Comparison of ENCODE assay signal across 1 cellular context in genomic region chr5:124910354-124911016, GRCh38.
TF ChIP-seq lines count a peak whose summit lies in the region.

No MANE protein-coding gene starts in this region.

TF ChIP-seq in GM23338, 12 proteins besides CTCF, POLR2A, EP300 and RAD21:
- TF ChIP-seq, protein P1, sequence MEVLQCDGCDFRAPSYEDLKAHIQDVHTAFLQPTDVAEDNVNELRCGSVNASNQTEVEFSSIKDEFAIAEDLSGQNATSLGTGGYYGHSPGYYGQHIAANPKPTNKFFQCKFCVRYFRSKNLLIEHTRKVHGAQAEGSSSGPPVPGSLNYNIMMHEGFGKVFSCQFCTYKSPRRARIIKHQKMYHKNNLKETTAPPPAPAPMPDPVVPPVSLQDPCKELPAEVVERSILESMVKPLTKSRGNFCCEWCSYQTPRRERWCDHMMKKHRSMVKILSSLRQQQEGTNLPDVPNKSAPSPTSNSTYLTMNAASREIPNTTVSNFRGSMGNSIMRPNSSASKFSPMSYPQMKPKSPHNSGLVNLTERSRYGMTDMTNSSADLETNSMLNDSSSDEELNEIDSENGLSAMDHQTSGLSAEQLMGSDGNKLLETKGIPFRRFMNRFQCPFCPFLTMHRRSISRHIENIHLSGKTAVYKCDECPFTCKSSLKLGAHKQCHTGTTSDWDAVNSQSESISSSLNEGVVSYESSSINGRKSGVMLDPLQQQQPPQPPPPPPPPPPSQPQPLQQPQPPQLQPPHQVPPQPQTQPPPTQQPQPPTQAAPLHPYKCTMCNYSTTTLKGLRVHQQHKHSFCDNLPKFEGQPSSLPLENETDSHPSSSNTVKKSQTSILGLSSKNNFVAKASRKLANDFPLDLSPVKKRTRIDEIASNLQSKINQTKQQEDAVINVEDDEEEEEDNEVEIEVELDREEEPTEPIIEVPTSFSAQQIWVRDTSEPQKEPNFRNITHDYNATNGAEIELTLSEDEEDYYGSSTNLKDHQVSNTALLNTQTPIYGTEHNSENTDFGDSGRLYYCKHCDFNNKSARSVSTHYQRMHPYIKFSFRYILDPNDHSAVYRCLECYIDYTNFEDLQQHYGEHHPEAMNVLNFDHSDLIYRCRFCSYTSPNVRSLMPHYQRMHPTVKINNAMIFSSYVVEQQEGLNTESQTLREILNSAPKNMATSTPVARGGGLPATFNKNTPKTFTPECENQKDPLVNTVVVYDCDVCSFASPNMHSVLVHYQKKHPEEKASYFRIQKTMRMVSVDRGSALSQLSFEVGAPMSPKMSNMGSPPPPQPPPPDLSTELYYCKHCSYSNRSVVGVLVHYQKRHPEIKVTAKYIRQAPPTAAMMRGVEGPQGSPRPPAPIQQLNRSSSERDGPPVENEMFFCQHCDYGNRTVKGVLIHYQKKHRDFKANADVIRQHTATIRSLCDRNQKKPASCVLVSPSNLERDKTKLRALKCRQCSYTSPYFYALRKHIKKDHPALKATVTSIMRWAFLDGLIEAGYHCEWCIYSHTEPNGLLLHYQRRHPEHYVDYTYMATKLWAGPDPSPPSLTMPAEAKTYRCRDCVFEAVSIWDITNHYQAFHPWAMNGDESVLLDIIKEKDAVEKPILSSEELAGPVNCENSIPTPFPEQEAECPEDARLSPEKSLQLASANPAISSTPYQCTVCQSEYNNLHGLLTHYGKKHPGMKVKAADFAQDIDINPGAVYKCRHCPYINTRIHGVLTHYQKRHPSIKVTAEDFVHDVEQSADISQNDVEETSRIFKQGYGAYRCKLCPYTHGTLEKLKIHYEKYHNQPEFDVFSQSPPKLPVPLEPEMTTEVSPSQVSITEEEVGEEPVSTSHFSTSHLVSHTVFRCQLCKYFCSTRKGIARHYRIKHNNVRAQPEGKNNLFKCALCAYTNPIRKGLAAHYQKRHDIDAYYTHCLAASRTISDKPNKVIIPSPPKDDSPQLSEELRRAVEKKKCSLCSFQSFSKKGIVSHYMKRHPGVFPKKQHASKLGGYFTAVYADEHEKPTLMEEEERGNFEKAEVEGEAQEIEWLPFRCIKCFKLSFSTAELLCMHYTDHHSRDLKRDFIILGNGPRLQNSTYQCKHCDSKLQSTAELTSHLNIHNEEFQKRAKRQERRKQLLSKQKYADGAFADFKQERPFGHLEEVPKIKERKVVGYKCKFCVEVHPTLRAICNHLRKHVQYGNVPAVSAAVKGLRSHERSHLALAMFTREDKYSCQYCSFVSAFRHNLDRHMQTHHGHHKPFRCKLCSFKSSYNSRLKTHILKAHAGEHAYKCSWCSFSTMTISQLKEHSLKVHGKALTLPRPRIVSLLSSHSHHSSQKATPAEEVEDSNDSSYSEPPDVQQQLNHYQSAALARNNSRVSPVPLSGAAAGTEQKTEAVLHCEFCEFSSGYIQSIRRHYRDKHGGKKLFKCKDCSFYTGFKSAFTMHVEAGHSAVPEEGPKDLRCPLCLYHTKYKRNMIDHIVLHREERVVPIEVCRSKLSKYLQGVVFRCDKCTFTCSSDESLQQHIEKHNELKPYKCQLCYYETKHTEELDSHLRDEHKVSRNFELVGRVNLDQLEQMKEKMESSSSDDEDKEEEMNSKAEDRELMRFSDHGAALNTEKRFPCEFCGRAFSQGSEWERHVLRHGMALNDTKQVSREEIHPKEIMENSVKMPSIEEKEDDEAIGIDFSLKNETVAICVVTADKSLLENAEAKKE (CRISPR knock-in tag; IDR thresholded peaks at IDR 0.05): no peak
- TF ChIP-seq ZNF114 (CRISPR knock-in tag; IDR thresholded peaks at IDR 0.05) (no peak), EZH2 (IDR thresholded peaks at IDR 0.05; ENCODE audit: low read depth, unreplicated experiment) (no peak), CREB1 (CRISPR knock-in tag; IDR thresholded peaks at IDR 0.05; ENCODE audit: low read depth) (no peak), JUNB (IDR thresholded peaks at IDR 0.05; ENCODE audit: unreplicated experiment) (no peak), NANOG (IDR thresholded peaks at IDR 0.05; ENCODE audit: borderline replicate concordance) (no peak), ZNF331 (CRISPR knock-in tag; IDR thresholded peaks at IDR 0.05; ENCODE audit: low read depth) (no peak), STAT1 (IDR thresholded peaks at IDR 0.05; ENCODE audit: unreplicated experiment) (no peak), EZH2phosphoT487 (IDR thresholded peaks at IDR 0.05; ENCODE audit: unreplicated experiment) (no peak), POLR2AphosphoS5 (IDR thresholded peaks at IDR 0.05; ENCODE audit: low read depth) (no peak), ETS1 (IDR thresholded peaks at IDR 0.05) (no peak)
- TF ChIP-seq, protein P2, sequence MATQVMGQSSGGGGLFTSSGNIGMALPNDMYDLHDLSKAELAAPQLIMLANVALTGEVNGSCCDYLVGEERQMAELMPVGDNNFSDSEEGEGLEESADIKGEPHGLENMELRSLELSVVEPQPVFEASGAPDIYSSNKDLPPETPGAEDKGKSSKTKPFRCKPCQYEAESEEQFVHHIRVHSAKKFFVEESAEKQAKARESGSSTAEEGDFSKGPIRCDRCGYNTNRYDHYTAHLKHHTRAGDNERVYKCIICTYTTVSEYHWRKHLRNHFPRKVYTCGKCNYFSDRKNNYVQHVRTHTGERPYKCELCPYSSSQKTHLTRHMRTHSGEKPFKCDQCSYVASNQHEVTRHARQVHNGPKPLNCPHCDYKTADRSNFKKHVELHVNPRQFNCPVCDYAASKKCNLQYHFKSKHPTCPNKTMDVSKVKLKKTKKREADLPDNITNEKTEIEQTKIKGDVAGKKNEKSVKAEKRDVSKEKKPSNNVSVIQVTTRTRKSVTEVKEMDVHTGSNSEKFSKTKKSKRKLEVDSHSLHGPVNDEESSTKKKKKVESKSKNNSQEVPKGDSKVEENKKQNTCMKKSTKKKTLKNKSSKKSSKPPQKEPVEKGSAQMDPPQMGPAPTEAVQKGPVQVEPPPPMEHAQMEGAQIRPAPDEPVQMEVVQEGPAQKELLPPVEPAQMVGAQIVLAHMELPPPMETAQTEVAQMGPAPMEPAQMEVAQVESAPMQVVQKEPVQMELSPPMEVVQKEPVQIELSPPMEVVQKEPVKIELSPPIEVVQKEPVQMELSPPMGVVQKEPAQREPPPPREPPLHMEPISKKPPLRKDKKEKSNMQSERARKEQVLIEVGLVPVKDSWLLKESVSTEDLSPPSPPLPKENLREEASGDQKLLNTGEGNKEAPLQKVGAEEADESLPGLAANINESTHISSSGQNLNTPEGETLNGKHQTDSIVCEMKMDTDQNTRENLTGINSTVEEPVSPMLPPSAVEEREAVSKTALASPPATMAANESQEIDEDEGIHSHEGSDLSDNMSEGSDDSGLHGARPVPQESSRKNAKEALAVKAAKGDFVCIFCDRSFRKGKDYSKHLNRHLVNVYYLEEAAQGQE (IDR thresholded peaks at IDR 0.05; ENCODE audit: unreplicated experiment): no peak
